8 cellular contexts compared by ENCODE assay signal in the genomic region with DNA sequence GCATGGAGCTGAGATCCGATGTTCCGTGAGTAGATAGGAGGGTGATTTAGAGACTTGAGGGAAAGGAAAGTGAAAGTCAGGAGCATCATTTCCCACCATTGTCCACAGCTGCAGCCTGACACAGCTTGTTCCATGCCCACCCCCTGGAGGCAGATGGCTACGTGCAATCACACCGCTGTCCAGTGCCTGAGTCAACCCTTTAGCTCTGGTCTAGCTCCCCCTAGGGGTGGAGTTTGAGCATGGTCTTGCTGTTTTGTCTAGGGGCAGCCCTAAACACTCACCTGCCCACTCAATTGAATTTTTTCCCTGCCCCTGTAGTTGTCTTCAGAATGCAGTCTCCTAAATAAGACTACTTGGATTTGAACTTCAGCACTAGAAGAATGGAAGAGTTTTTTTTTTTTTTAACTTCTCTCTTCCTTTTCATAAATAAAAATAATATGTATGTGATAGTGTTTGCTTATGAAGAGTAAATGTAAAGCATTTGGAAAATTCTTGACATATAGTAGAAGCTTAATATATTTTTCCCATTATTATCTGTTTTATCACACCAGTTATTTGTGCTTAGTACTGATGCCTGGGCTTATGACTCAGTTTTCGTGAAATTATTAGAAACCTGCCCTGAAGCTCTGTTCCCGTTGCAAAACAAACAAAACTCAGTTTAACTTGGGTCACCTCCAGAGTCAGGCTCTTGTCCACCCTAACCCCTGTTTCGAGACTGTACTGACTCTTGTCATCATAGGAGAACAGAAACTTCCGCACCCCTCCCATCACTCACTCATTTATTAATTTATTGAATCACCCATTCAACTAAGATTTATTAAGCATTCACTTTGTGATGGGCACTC.
DNase-seq lines count a peak whose midpoint lies in the region; ATAC-seq lines count a peak whose summit lies in the region.

No MANE protein-coding gene starts in this region.

- peak; percentile 89 for ATAC-seq in GM19395 (IDR thresholded peaks at IDR 0.05; ENCODE audit: unreplicated experiment)
- ATAC-seq in HG03460 (IDR thresholded peaks at IDR 0.05; ENCODE audit: unreplicated experiment): peak; percentile 84
- ATAC-seq in stimulated activated memory B cell treated with anti-CD40 and anti-IgM and Interleukin-4, amounts not matched to agents 10 μg/mL and 1 μg/mL and 100 μg/mL, for 72 hours: peak; percentile 86

- H3K27ac Mint-ChIP-seq in stimulated activated memory B cell treated with anti-CD40 and anti-IgM and Interleukin-4, amounts not matched to agents 10 μg/mL and 1 μg/mL and 100 μg/mL, for 72 hours: no peak overlapping the region

- peak overlapping the region; percentile 15 for H3K4me3 Mint-ChIP-seq in stimulated activated memory B cell treated with anti-CD40 and anti-IgM and Interleukin-4, amounts not matched to agents 10 μg/mL and 1 μg/mL and 100 μg/mL, for 72 hours

- H3K4me1 Mint-ChIP-seq in stimulated activated memory B cell treated with anti-CD40 and anti-IgM and Interleukin-4, amounts not matched to agents 10 μg/mL and 1 μg/mL and 100 μg/mL, for 72 hours: peaks cover 14% of the 10 kb centered on the region

- DNase-seq in DMS79 treated with DMSO at 0.1 percent for 48 hours (lab: John Stamatoyannopoulos, UW): peak; percentile 19
- peak; percentile 64 for DNase-seq in NCI-H82 treated with DMSO at 0.1 percent for 48 hours (lab: John Stamatoyannopoulos, UW; ENCODE audit: unreplicated experiment)
- peak; percentile 67 for DNase-seq in astrocyte of the hippocampus (ENCODE audit: low read depth, low spot score)
- peak; percentile 87 for DNase-seq in iPS-NIHi7 (ENCODE audit: extremely low spot score)
- no peak for DNase-seq in central memory CD4-positive, alpha-beta T cell

- H3K27me3 Mint-ChIP-seq in stimulated activated memory B cell treated with anti-CD40 and anti-IgM and Interleukin-4, amounts not matched to agents 10 μg/mL and 1 μg/mL and 100 μg/mL, for 72 hours: no peaks in the 10 kb centered on the region

- H3K36me3 Mint-ChIP-seq in stimulated activated memory B cell treated with anti-CD40 and anti-IgM and Interleukin-4, amounts not matched to agents 10 μg/mL and 1 μg/mL and 100 μg/mL, for 72 hours: no peaks in the 10 kb centered on the region

- no peaks in the 10 kb centered on the region for H3K9me3 Mint-ChIP-seq in stimulated activated memory B cell treated with anti-CD40 and anti-IgM and Interleukin-4, amounts not matched to agents 10 μg/mL and 1 μg/mL and 100 μg/mL, for 72 hours
